ENCODE assay signal across 12 cellular contexts in genomic region chr22:24400037-24400725, GRCh38. TPM values are rescaled to one million over a fixed set of nuclear protein-coding genes. Genes with fewer than 3 reads are reported as not detected.
DNase-seq lines count a peak whose midpoint lies in the region; ATAC-seq and TF ChIP-seq lines count a peak whose summit lies in the region.
"Had no signal": no experiment of that assay in that cellular context is flagged by ENCODE, and none has a peak within 500 bp of the region (broad histone marks: within the 10 kb centered on the region; RNA-seq: fewer than 3 reads in every experiment).

No MANE protein-coding gene starts in this region.

- peak overlapping the region; percentile 93 for H3K27ac ChIP-seq in DOHH2 (ENCODE audit: low read depth, low read length)
- no peak overlapping the region for H3K27ac ChIP-seq in osteoblast (ENCODE audit: low read depth, low read length)
- H3K27ac ChIP-seq: SJCRH30 had no signal

- peaks cover 36% of the 10 kb centered on the region for H3K4me1 Mint-ChIP-seq in activated CD4-positive, alpha-beta memory T cell treated with anti-CD3 and anti-CD28 coated beads for 36 hours (ENCODE audit: low read depth)

- peaks cover 42% of the 10 kb centered on the region for H3F3A ChIP-seq in DOHH2 (ENCODE audit: control insufficient read depth, insufficient read depth)

- H3K4me1 ChIP-seq in DOHH2 (ENCODE audit: control insufficient read depth, low read length) (peaks cover 80% of the 10 kb centered on the region), osteoblast (ENCODE audit: insufficient read depth, low read length) (peaks cover 26% of the 10 kb centered on the region)

- H3K36me3 ChIP-seq in DOHH2 (ENCODE audit: control insufficient read depth, low read length) = peaks cover 77% of the 10 kb centered on the region
- H3K36me3 ChIP-seq in osteoblast (ENCODE audit: insufficient read depth, low read length) = peaks cover 36% of the 10 kb centered on the region

- CTCF ChIA-PET in activated CD4-positive, alpha-beta memory T cell treated with anti-CD3 and anti-CD28 coated beads for 36 hours (lab: Charles Lee) = interaction anchor here (1.2 kb wide), 1 partner anchor 157 kb away, joined by 3 read pairs; no protein-coding TSS in a partner anchor

- H3K27me3 Mint-ChIP-seq in activated CD4-positive, alpha-beta memory T cell treated with anti-CD3 and anti-CD28 coated beads for 36 hours = no peaks in the 10 kb centered on the region

- H3K4me2 ChIP-seq in DOHH2 (ENCODE audit: low read length) (peak overlapping the region; percentile 98), osteoblast (ENCODE audit: insufficient read depth, low read length) (peak overlapping the region; percentile 15)

- TF ChIP-seq CTCF in DOHH2 (IDR thresholded peaks at IDR 0.05; ENCODE audit: low read depth, low read length, poor library complexity, severe bottlenecking) (no peak), osteoblast (IDR thresholded peaks at IDR 0.05; ENCODE audit: extremely low read depth, low read depth, low read length) (no peak), omental fat pad (IDR thresholded peaks at IDR 0.05) (no peak)

- POLR2A ChIA-PET in activated CD4-positive, alpha-beta memory T cell treated with anti-CD3 and anti-CD28 coated beads for 36 hours (lab: Charles Lee) = interaction anchor here (0.6 to 1.6 kb wide), 3 partner anchors 69 to 115 kb away, joined by 3 to 7 read pairs (median 3); no protein-coding TSS in a partner anchor

- no peak overlapping the region for H3K27ac Mint-ChIP-seq in activated CD4-positive, alpha-beta memory T cell treated with anti-CD3 and anti-CD28 coated beads for 36 hours

- H3K4me3 Mint-ChIP-seq in activated CD4-positive, alpha-beta memory T cell treated with anti-CD3 and anti-CD28 coated beads for 36 hours = peak overlapping the region; percentile 5

- no peaks in the 10 kb centered on the region for H3K9me3 Mint-ChIP-seq in activated CD4-positive, alpha-beta memory T cell treated with anti-CD3 and anti-CD28 coated beads for 36 hours

- peak overlapping the region; percentile 73 for H3K4me3 ChIP-seq in DOHH2 (ENCODE audit: low read length)
- no peak overlapping the region for H3K4me3 ChIP-seq in osteoblast (ENCODE audit: insufficient read depth, low read length)
- H3K4me3 ChIP-seq: SJCRH30 had no signal

- H2AFZ ChIP-seq in osteoblast (ENCODE audit: low read length) = no peak overlapping the region

- H3K9me2 ChIP-seq in DOHH2 (replicated peaks; ENCODE audit: control insufficient read depth, low read length) = no peaks in the 10 kb centered on the region

- H3K79me2 ChIP-seq in DOHH2 (ENCODE audit: control insufficient read depth, low read length) = peaks cover 46% of the 10 kb centered on the region
- peaks cover 9% of the 10 kb centered on the region for H3K79me2 ChIP-seq in osteoblast (ENCODE audit: insufficient read depth, low read length)

- ATAC-seq in GM21381 (IDR thresholded peaks at IDR 0.05; ENCODE audit: unreplicated experiment) = peak; percentile 3
- ATAC-seq in HG03045 (IDR thresholded peaks at IDR 0.05; ENCODE audit: unreplicated experiment) = no peak
- ATAC-seq in omental fat pad (ENCODE audit: low FRiP score) = no peak

- intact Hi-C loops in activated CD4-positive, alpha-beta memory T cell treated with anti-CD3 and anti-CD28 coated beads for 36 hours (cut with micrococcal nuclease) = loop anchor here (2.0 to 5.0 kb wide), 2 partner anchors 35 to 73 kb away; no protein-coding TSS in a partner anchor

- H3K9me3 ChIP-seq in DOHH2 (ENCODE audit: control insufficient read depth, insufficient read depth, low read length) (no peaks in the 10 kb centered on the region), osteoblast (ENCODE audit: low read depth, low read length) (no peaks in the 10 kb centered on the region)
- H3K9me3 ChIP-seq: heart left ventricle, lower lobe of right lung, SJCRH30 had no signal

- H3K36me3 Mint-ChIP-seq in activated CD4-positive, alpha-beta memory T cell treated with anti-CD3 and anti-CD28 coated beads for 36 hours = peaks cover 14% of the 10 kb centered on the region

- no peaks in the 10 kb centered on the region for H4K20me1 ChIP-seq in DOHH2 (ENCODE audit: control insufficient read depth, insufficient read depth, low read depth, low read length)
- H4K20me1 ChIP-seq in osteoblast (ENCODE audit: insufficient read depth, low read length) = peaks cover 10% of the 10 kb centered on the region

- peak; percentile 35 for DNase-seq in activated CD4-positive, alpha-beta memory T cell treated with anti-CD3 and anti-CD28 coated beads for 36 hours
- DNase-seq in osteoblast (ENCODE audit: insufficient read length, low spot score, missing footprints) = no peak
- no peak for DNase-seq in omental fat pad (ENCODE audit: low spot score)
- DNase-seq in AG08396 (ENCODE audit: low spot score) = no peak
- no peak for DNase-seq in NK-92 (lab: John Stamatoyannopoulos, UW; ENCODE audit: unreplicated experiment)
- DNase-seq: activated CD4-positive, alpha-beta T cell treated with anti-CD3 and anti-CD28 coated beads, Interleukin-2, amount 50 U/mL, for 1 hour; heart left ventricle; lower lobe of right lung; SJCRH30 had no signal

- H3K27me3 ChIP-seq in DOHH2 (ENCODE audit: control insufficient read depth, low read length) (no peaks in the 10 kb centered on the region), osteoblast (ENCODE audit: insufficient read depth, low read length) (no peaks in the 10 kb centered on the region)
- H3K27me3 ChIP-seq: heart left ventricle, SJCRH30 had no signal

RNA-seq across cellular contexts. Expression of gene ADORA2A, which starts 27.2 kb away (rescaled TPM):
- total RNA-seq in activated CD4-positive, alpha-beta memory T cell treated with anti-CD3 and anti-CD28 coated beads for 36 hours = 10 to 100 TPM; 30.5 to 33.0 TPM
- total RNA-seq in osteoblast (0.72 and 1.2 TPM in 2 replicates), omental fat pad (1 to 10 TPM; 1.7 to 4.5 (median 2.5) TPM)

Comparison
In these comparisons a context has a peak if more than half of its experiments do, and no peak if none do; other contexts are left out.
1. RNA of gene ADORA2A, which starts 27.2 kb away (total RNA-seq): 30.5 to 33.0 TPM in activated CD4-positive, alpha-beta memory T cell treated with anti-CD3 and anti-CD28 coated beads for 36 hours; 1.7 to 4.5 TPM in omental fat pad and 0.72 to 1.2 TPM in osteoblast; every median in the first group is over 4 times any median in the second.